11 cellular contexts compared by ENCODE assay signal in the genomic region with DNA sequence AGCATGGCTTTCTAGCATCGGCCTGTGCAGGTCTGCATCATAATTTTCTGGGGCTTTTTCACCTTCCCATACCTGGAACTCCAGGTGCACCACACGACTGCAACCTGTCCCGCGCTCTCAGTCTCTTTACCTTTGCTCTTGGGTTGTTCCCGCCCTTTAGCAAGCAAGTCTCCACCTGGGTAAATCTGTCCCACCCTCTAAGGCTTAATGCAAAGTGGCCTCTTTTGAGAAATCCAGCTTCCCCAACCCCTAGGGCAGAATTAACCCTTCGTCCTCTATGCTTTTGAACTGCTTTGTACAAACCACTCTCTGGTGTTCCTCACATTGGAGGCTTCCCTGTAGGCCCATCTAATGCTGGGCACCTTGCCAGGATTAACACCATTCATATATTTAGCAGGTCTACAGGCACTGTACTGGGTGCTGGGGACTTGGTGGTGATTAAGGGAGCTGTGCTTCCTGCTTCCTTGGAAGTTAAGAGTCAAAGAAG. TPM values are rescaled to one million over a fixed set of nuclear protein-coding genes. Genes with fewer than 3 reads are reported as not detected.
DNase-seq lines count a peak whose midpoint lies in the region; ATAC-seq, FAIRE-seq and TF ChIP-seq lines count a peak whose summit lies in the region.
"Had no signal": no experiment of that assay in that cellular context is flagged by ENCODE, and none has a peak within 500 bp of the region (broad histone marks: within the 10 kb centered on the region; RNA-seq: fewer than 3 reads in every experiment).

No MANE protein-coding gene starts in this region.

- peak overlapping the region; percentile 93; the same call in 1 of the 2 replicates for H3K4me2 ChIP-seq in OCI-LY1 (ENCODE audit: low read length)

- no peak for ATAC-seq in HG02798 (IDR thresholded peaks at IDR 0.05; ENCODE audit: poor library complexity, unreplicated experiment)
- ATAC-seq: right cardiac atrium had no signal

- 13 to 63% (median 43%) methylated on average over 6 of the region's 6 CpGs for WGBS in small intestine, 3 donors

- no peaks in the 10 kb centered on the region for H3K9me3 Mint-ChIP-seq in T-helper 1 cell treated with Interleukin-12 subunit alpha and Interleukin-12 subunit beta and Interleukin-4 antibody, amounts not matched to agents 30 μg/mL and 1 μg/mL, for 36 hours

- no peak for TF ChIP-seq CTCF in OCI-LY1 (IDR thresholded peaks at IDR 0.05; ENCODE audit: low read length)

- H3F3A ChIP-seq in OCI-LY1 (ENCODE audit: insufficient read depth, low read length): no peaks in the 10 kb centered on the region

- peak overlapping the region; percentile 92 for H3K4me3 Mint-ChIP-seq in T-helper 1 cell treated with Interleukin-12 subunit alpha and Interleukin-12 subunit beta and Interleukin-4 antibody, amounts not matched to agents 30 μg/mL and 1 μg/mL, for 36 hours

- H3K4me1 Mint-ChIP-seq in T-helper 1 cell treated with Interleukin-12 subunit alpha and Interleukin-12 subunit beta and Interleukin-4 antibody, amounts not matched to agents 30 μg/mL and 1 μg/mL, for 36 hours (ENCODE audit: low read depth): peaks cover 50% of the 10 kb centered on the region

- H3K9me3 ChIP-seq in OCI-LY1 (ENCODE audit: low read length): no peaks in the 10 kb centered on the region
- H3K9me3 ChIP-seq in duodenal mucosa (ENCODE audit: control insufficient read depth in 1 of 2, low read length in 2 of 2): no peaks in the 10 kb centered on the region
- no peaks in the 10 kb centered on the region for H3K9me3 ChIP-seq in small intestine (ENCODE audit: control insufficient read depth, low read depth)
- H3K9me3 ChIP-seq: left lung had no signal

- no peaks in the 10 kb centered on the region for H3K27me3 ChIP-seq in OCI-LY1 (ENCODE audit: insufficient read depth, low read length)
- no peaks in the 10 kb centered on the region for H3K27me3 ChIP-seq in duodenal mucosa (ENCODE audit: control insufficient read depth in 1 of 2, insufficient read depth in 2 of 2, low read length in 2 of 2)
- H3K27me3 ChIP-seq in small intestine (ENCODE audit: control insufficient read depth in 2 of 2, insufficient read depth in 2 of 2, low read length in 2 of 2): no peaks in the 10 kb centered on the region

- H3K36me3 ChIP-seq in OCI-LY1 (ENCODE audit: insufficient read depth, low read length): peaks cover 24% of the 10 kb centered on the region; the same call in 1 of the 2 replicates
- H3K36me3 ChIP-seq in duodenal mucosa (ENCODE audit: control insufficient read depth in 1 of 2, insufficient read depth in 2 of 2, low read length in 2 of 2): peaks cover 0 to 4% of the 10 kb centered on the region in 2 donors
- H3K36me3 ChIP-seq in small intestine (ENCODE audit: control insufficient read depth in 2 of 2, insufficient read depth in 2 of 2, low read length in 2 of 2): no peaks in the 10 kb centered on the region

- 0 out of 2 replicates have a peak, but pooled peaks cover 10% of the 10 kb centered on the region for H3K79me2 ChIP-seq in OCI-LY1 (ENCODE audit: insufficient read depth, low read length)

- FAIRE-seq in small intestine (lab: Jason Lieb, UNC): no peak

- H3K27me3 Mint-ChIP-seq in T-helper 1 cell treated with Interleukin-12 subunit alpha and Interleukin-12 subunit beta and Interleukin-4 antibody, amounts not matched to agents 30 μg/mL and 1 μg/mL, for 36 hours (ENCODE audit: low read depth): no peaks in the 10 kb centered on the region

- DNase-seq in T-helper 1 cell (no peak), small intestine (peak; percentile 82), SKM-1 treated with dmso at 0.1 percent for 144 hours (lab: John Stamatoyannopoulos, UW; ENCODE audit: unreplicated experiment) (no peak), CD1c-positive myeloid dendritic cell (ENCODE audit: extremely low spot score) (no peak)
- DNase-seq: left lung, NCI-H1694 treated with DMSO at 0.1 percent for 48 hours, right cardiac atrium had no signal

- no peaks in the 10 kb centered on the region for H4K20me1 ChIP-seq in OCI-LY1 (ENCODE audit: insufficient read depth, low read length)

- peak overlapping the region; percentile 100 for H3K4me3 ChIP-seq in OCI-LY1 (ENCODE audit: low read depth, low read length, poor library complexity, severe bottlenecking)
- H3K4me3 ChIP-seq in duodenal mucosa (ENCODE audit: low read depth in 1 of 2, low read length in 2 of 2): peak overlapping the region; percentile 41 to 85
- H3K4me3 ChIP-seq in small intestine (ENCODE audit: low read depth in 1 of 2, low read length in 2 of 2): peak overlapping the region in 1 of 2 donors; percentile 46

- H3K27ac Mint-ChIP-seq in T-helper 1 cell treated with Interleukin-12 subunit alpha and Interleukin-12 subunit beta and Interleukin-4 antibody, amounts not matched to agents 30 μg/mL and 1 μg/mL, for 36 hours: peak overlapping the region; percentile 36

- H3K9ac ChIP-seq in OCI-LY1 (ENCODE audit: low read length) (peak overlapping the region; percentile 21; the same call in 1 of the 2 replicates), duodenal mucosa (ENCODE audit: low read depth in 1 of 2, low read length in 2 of 2) (peak overlapping the region; percentile 44 to 67)

- H3K36me3 Mint-ChIP-seq in T-helper 1 cell treated with Interleukin-12 subunit alpha and Interleukin-12 subunit beta and Interleukin-4 antibody, amounts not matched to agents 30 μg/mL and 1 μg/mL, for 36 hours (ENCODE audit: low read depth): peaks cover 14% of the 10 kb centered on the region

- H2AFZ ChIP-seq in OCI-LY1 (ENCODE audit: low read length): no peak overlapping the region

- peak overlapping the region; percentile 78 for H3K27ac ChIP-seq in OCI-LY1 (ENCODE audit: low read depth, low read length, poor library complexity, severe bottlenecking)
- no peak overlapping the region for H3K27ac ChIP-seq in duodenal mucosa (ENCODE audit: low read depth, low read length)
- peak overlapping the region; percentile 80 to 96 for H3K27ac ChIP-seq in small intestine (ENCODE audit: low read depth in 1 of 2, low read length in 1 of 2)

- H3K4me1 ChIP-seq in OCI-LY1 (ENCODE audit: insufficient read depth, low read length, severe bottlenecking) (peaks cover 83% of the 10 kb centered on the region), duodenal mucosa (ENCODE audit: control insufficient read depth in 1 of 2, insufficient read depth in 2 of 2, low read length in 2 of 2) (peaks cover 57 to 58% of the 10 kb centered on the region in 2 donors), small intestine (ENCODE audit: control insufficient read depth in 2 of 2, insufficient read depth in 1 of 2, low read depth in 1 of 2, low read length in 1 of 2) (peaks cover 11 to 14% of the 10 kb centered on the region in 2 donors)

- H3K9me2 ChIP-seq in OCI-LY1 (ENCODE audit: low read depth, low read length): no peaks in the 10 kb centered on the region

RNA-seq across cellular contexts. Expression of a gene that starts 2.8 kb away (rescaled TPM):
- polyA plus RNA-seq in small intestine: 10 to 100 TPM; 51.6 to 62.7 (median 55.5) TPM

RNA-seq across cellular contexts. Expression of a gene that starts 43.9 kb away (rescaled TPM):
- polyA plus RNA-seq in small intestine: 100 to 1,000 TPM in 1 of 3 donors, 10 to 100 TPM in 2; 75.6 to 100 (median 85.7) TPM
